1 cellular context compared by ENCODE assay signal in genomic region chr14:53399057-53399456, GRCh38.
TF ChIP-seq lines count a peak whose summit lies in the region.

No MANE protein-coding gene starts in this region.

TF ChIP-seq in H1, 55 proteins besides CTCF, POLR2A, EP300 and RAD21:
- no peak for TF ChIP-seq NANOG (IDR thresholded peaks at IDR 0.05; ENCODE audit: insufficient read depth, low read depth, low read length, poor library complexity, severe bottlenecking)
- no peak for TF ChIP-seq MAFK (IDR thresholded peaks at IDR 0.05; ENCODE audit: low read depth, low read length)
- TF ChIP-seq SP1 (IDR thresholded peaks at IDR 0.05; ENCODE audit: low read depth, low read length), result no peak
- TF ChIP-seq E2F6 (IDR thresholded peaks at IDR 0.05), result no peak
- no peak for TF ChIP-seq TAF7 (optimal IDR thresholded peaks at IDR 0.05; ENCODE audit: borderline replicate concordance, low read depth, low read length)
- TF ChIP-seq CHD1 (IDR thresholded peaks at IDR 0.05; ENCODE audit: low read depth, low read length), result no peak
- no peak for TF ChIP-seq ATF2 (IDR thresholded peaks at IDR 0.05; ENCODE audit: low read length)
- TF ChIP-seq BACH1 (IDR thresholded peaks at IDR 0.05; ENCODE audit: low read length), result no peak
- TF ChIP-seq KDM1A (IDR thresholded peaks at IDR 0.05; ENCODE audit: borderline replicate concordance, low read length), result no peak
- TF ChIP-seq EGR1 (IDR thresholded peaks at IDR 0.05; ENCODE audit: borderline replicate concordance, low read depth, low read length), result no peak
- no peak for TF ChIP-seq CTBP2 (IDR thresholded peaks at IDR 0.05; ENCODE audit: borderline replicate concordance, insufficient read depth, insufficient read length, low read length)
- no peak for TF ChIP-seq GABPA (IDR thresholded peaks at IDR 0.05; ENCODE audit: borderline replicate concordance, insufficient read depth, low read length)
- no peak for TF ChIP-seq CBX8 (IDR thresholded peaks at IDR 0.05; ENCODE audit: borderline replicate concordance, low read depth, low read length)
- no peak for TF ChIP-seq CHD2 (IDR thresholded peaks at IDR 0.05; ENCODE audit: low read length)
- no peak for TF ChIP-seq RNF2 (IDR thresholded peaks at IDR 0.05; ENCODE audit: borderline replicate concordance, low read depth, low read length, missing control alignments, poor library complexity, severe bottlenecking)
- no peak for TF ChIP-seq GTF2F1 (IDR thresholded peaks at IDR 0.05; ENCODE audit: borderline replicate concordance, low read depth, low read length)
- TF ChIP-seq ZNF274 (IDR thresholded peaks at IDR 0.05; ENCODE audit: borderline replicate concordance, extremely low read depth, low read length), result no peak
